8 cellular contexts compared by ENCODE assay signal in the genomic region with DNA sequence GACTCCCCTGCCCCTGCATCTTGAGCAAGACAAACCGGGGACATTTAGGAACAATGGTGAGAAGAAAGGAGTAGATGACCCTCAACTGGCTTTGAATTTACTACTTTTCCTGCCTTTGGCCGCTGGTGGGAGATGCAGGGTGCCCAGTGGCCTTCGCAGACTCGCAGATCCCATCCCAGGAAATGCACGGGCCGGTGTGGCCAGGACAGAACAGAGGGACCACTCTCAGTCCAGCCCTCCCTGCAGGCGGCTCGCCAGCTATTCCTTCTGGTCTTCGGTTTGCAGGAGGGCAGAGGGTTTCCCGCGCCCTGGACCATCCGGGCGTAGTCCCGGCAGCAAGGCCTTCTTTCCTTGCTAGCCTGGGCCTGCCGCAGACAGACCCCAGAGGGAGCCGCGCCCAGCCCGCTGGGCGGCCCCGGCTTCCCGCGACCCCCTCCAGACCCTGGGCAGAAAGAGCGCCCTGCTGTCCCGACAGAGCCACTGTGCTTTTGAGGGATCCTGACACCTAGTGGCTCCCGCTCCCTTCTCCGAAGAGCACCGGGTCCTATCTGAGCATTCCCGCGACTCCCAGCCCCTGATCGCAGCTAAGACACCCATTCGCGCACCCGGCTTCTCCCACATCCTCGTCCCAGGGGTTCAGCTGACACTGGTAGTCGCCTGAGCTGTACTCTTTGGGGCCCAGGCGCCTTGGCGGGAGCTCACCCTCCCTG. TPM values are rescaled to one million over a fixed set of nuclear protein-coding genes. Genes with fewer than 3 reads are reported as not detected.
DNase-seq lines count a peak whose midpoint lies in the region; ATAC-seq and TF ChIP-seq lines count a peak whose summit lies in the region.

No MANE protein-coding gene starts in this region.

- in situ Hi-C loops in brain microvascular endothelial cell (cut with HindIII; ENCODE audit: low pct_ligation_motif_present, low sequenced_read_pairs): no loop called here

- DNase-seq in AG04449 (ENCODE audit: low read depth, low spot score) (no peak), brain microvascular endothelial cell (no peak), left lung (peak in 1 of 2 donors; percentile 64), COLO829 (ENCODE audit: low spot score) (no peak)

- TF ChIP-seq CTCF in AG04449 (IDR thresholded peaks at IDR 0.05; ENCODE audit: insufficient read depth, low read length, missing control alignments) (peak; percentile 14), brain microvascular endothelial cell (IDR thresholded peaks at IDR 0.05; ENCODE audit: low read depth, low read length, missing control alignments) (peak; percentile 44), left lung (IDR thresholded peaks at IDR 0.05) (no peak)

- H3K4me3 ChIP-seq in AG04449 (ENCODE audit: low read depth, low read length) (peak overlapping the region; percentile 34), brain microvascular endothelial cell (ENCODE audit: low read depth, low read length) (peak overlapping the region; percentile 55), left lung (peak overlapping the region; percentile 15 to 41), thymus (ENCODE audit: low read length) (peak overlapping the region; percentile 53)

- intact Hi-C loops in left lung (cut with DNase I): no loop called here

- CTCF ChIA-PET in AG04449 (lab: Yijun Ruan, JAX): no interaction called here

- H3K4me1 ChIP-seq in left lung (peaks cover 0 to 14% of the 10 kb centered on the region in 2 donors), thymus (ENCODE audit: control insufficient read depth, insufficient read depth, low read length) (peaks cover 2% of the 10 kb centered on the region)

- H3K27ac ChIP-seq in brain microvascular endothelial cell (no peak overlapping the region), left lung (no peak overlapping the region), thymus (ENCODE audit: low read depth) (no peak overlapping the region)

- ATAC-seq in HG02642 (IDR thresholded peaks at IDR 0.05; ENCODE audit: poor library complexity, unreplicated experiment): peak; percentile 9
- peak; percentile 37 for ATAC-seq in left lung
- ATAC-seq in GM19463 (IDR thresholded peaks at IDR 0.05; ENCODE audit: unreplicated experiment): no peak
- ATAC-seq in HG02884 (IDR thresholded peaks at IDR 0.05; ENCODE audit: unreplicated experiment): no peak

- H3K27me3 ChIP-seq in brain microvascular endothelial cell (replicated peaks) (peaks cover 5% of the 10 kb centered on the region), left lung (peaks cover 0 to 56% of the 10 kb centered on the region in 2 donors), thymus (ENCODE audit: control insufficient read depth, insufficient read depth) (peaks cover 33% of the 10 kb centered on the region)

- H3K36me3 ChIP-seq in brain microvascular endothelial cell (replicated peaks): no peaks in the 10 kb centered on the region
- H3K36me3 ChIP-seq in left lung: no peaks in the 10 kb centered on the region
- no peaks in the 10 kb centered on the region for H3K36me3 ChIP-seq in thymus (ENCODE audit: control insufficient read depth, insufficient read depth)

- POLR2A ChIA-PET in AG04449 (lab: Yijun Ruan, JAX): no interaction called here

- H3K9me3 ChIP-seq in left lung: no peaks in the 10 kb centered on the region
- H3K9me3 ChIP-seq in thymus (ENCODE audit: control insufficient read depth): peaks cover 3% of the 10 kb centered on the region

- WGBS in thymus: 4% methylated on average over 37 of the region's 37 CpGs

RNA-seq across cellular contexts. Expression of a gene that starts 1.2 kb away (rescaled TPM):
- 1 to 10 TPM in 1 of 2 donors, under 1 TPM in 1; 0.82 to 4.6 TPM for total RNA-seq in left lung
- 1.2 TPM for polyA plus RNA-seq in thymus

RNA-seq across cellular contexts. Expression of a gene that starts 19.1 kb away (rescaled TPM):
- 1 to 10 TPM; 8.4 to 9.3 TPM for total RNA-seq in left lung
- polyA plus RNA-seq in thymus: 26.7 TPM

RNA-seq across cellular contexts. Expression of a gene that starts 19.3 kb away (rescaled TPM):
- total RNA-seq in left lung: 10 to 100 TPM; 75.2 to 78.2 TPM
- 30.0 TPM for polyA plus RNA-seq in thymus

Comparison
In these comparisons a context has a peak if more than half of its experiments do, and no peak if none do; other contexts are left out.
1. CTCF ChIP-seq: peak in AG04449 (single experiment) and brain microvascular endothelial cell (single experiment); none in left lung (0 of 2).
2. ATAC-seq: peak in HG02642 (single experiment) and left lung (single experiment); none in GM19463 (single experiment) and HG02884 (single experiment).
3. Peak in every context shown above with its lines, with median percentiles within 50 percentile points of each other: H3K4me3 ChIP-seq.